ENCODE assay signal across 8 cellular contexts in genomic region chr5:149549461-149550266, GRCh38. TPM values are rescaled to one million over a fixed set of nuclear protein-coding genes. Genes with fewer than 3 reads are reported as not detected.
DNase-seq lines count a peak whose midpoint lies in the region; ATAC-seq, FAIRE-seq and TF ChIP-seq lines count a peak whose summit lies in the region.

No MANE protein-coding gene starts in this region.

- SMC1A ChIA-PET in GM12878 (lab: Charles Lee; ENCODE audit: uncharacterized antibody, unreplicated experiment): interaction anchor here (0.8 to 2.2 kb wide), 17 partner anchors 10 to 451 kb away, joined by 3 to 11 read pairs (median 4); partner anchors contain the start of genes HMGXB3, PCYOX1L and TIGD6

- no peak for TF ChIP-seq RAD21 in Ishikawa (IDR thresholded peaks at IDR 0.05; ENCODE audit: low read depth)
- TF ChIP-seq RAD21 in GM12878 (IDR thresholded peaks at IDR 0.05; ENCODE audit: insufficient read depth, low read depth, low read length): no peak

- H3K9me3 ChIP-seq in CD8-positive, alpha-beta memory T cell (ENCODE audit: low read length): no peaks in the 10 kb centered on the region
- H3K9me3 ChIP-seq in SK-N-MC (ENCODE audit: low read depth, low read length) (no peaks in the 10 kb centered on the region), GM12878 (replicated peaks; ENCODE audit: control insufficient read depth, insufficient read depth, low read length) (no peaks in the 10 kb centered on the region), keratinocyte (ENCODE audit: control insufficient read depth, low read depth, low read length) (no peaks in the 10 kb centered on the region)

- TF ChIP-seq CTCF in GM12878 (IDR thresholded peaks at IDR 0.05 in 2 of 3, conservative IDR thresholded peaks at IDR 0.05 in 1 of 3; ENCODE audit: control insufficient read depth in 2 of 3, extremely low read depth in 1 of 3, insufficient read depth in 1 of 3, low read depth in 3 of 3, low read length in 3 of 3) (no peak), keratinocyte (optimal IDR thresholded peaks at IDR 0.05 in 1 of 3, IDR thresholded peaks at IDR 0.05 in 1 of 3, conservative IDR thresholded peaks at IDR 0.05 in 1 of 3; ENCODE audit: extremely low read depth in 1 of 3, insufficient read depth in 2 of 3, low read length in 3 of 3) (no peak)

- no peaks in the 10 kb centered on the region for H3K9me3 Mint-ChIP-seq in CD8-positive, alpha-beta memory T cell

- peaks cover 0 to 2% of the 10 kb centered on the region in 2 donors for H3K27me3 Mint-ChIP-seq in CD8-positive, alpha-beta memory T cell

- peaks cover 7 to 64% (median 8%) of the 10 kb centered on the region in 3 donors for H3K36me3 Mint-ChIP-seq in CD8-positive, alpha-beta memory T cell

- peak overlapping the region; percentile 95 to 100 (median 99) for H3K27ac Mint-ChIP-seq in CD8-positive, alpha-beta memory T cell

- H3K36me3 ChIP-seq in CD8-positive, alpha-beta memory T cell (ENCODE audit: insufficient read depth, low read length): peaks cover 5% of the 10 kb centered on the region
- peaks cover 58% of the 10 kb centered on the region for H3K36me3 ChIP-seq in SK-N-MC (ENCODE audit: insufficient read depth, low read length)
- H3K36me3 ChIP-seq in GM12878 (ENCODE audit: control insufficient read depth in 2 of 2, insufficient read depth in 2 of 2, low read length in 1 of 2): peaks cover 5 to 8% of the 10 kb centered on the region in 2 experiments; a peak in 3 of 4 replicates
- peaks cover 11 to 45% of the 10 kb centered on the region in 2 experiments for H3K36me3 ChIP-seq in keratinocyte (ENCODE audit: control insufficient read depth in 2 of 2, extremely low read depth in 1 of 2, insufficient read depth in 2 of 2, low read length in 2 of 2)

- peaks cover 36 to 60% (median 54%) of the 10 kb centered on the region in 3 donors for H3K4me1 Mint-ChIP-seq in CD8-positive, alpha-beta memory T cell

- RAD21 ChIA-PET in GM12878 (lab: Charles Lee; ENCODE audit: unreplicated experiment): interaction anchor here (0.9 to 1.7 kb wide), 5 partner anchors 10 to 205 kb away, joined by 3 to 10 read pairs (median 4); partner anchors contain the start of genes GRPEL2 and PCYOX1L

- H4K20me1 ChIP-seq in GM12878 (ENCODE audit: control insufficient read depth, insufficient read depth) (no peaks in the 10 kb centered on the region), keratinocyte (ENCODE audit: control insufficient read depth, extremely low read depth, insufficient read depth, low read length) (peaks cover 5% of the 10 kb centered on the region)

- dilution Hi-C loops in keratinocyte (cut with MboI; ENCODE audit: extremely low pct_ligation_motif_present, low sequenced_read_pairs): no loop called here

- in situ Hi-C loops in GM12878 (cut with MboI): loop anchor here (5.0 kb wide), 1 partner anchor 177 kb away; no protein-coding TSS in a partner anchor

- intact Hi-C loops in GM12878 (cut with micrococcal nuclease; ENCODE audit: unreplicated experiment): loop anchor here (2.0 kb wide), 1 partner anchor 205 kb away; the partner anchor contains the start of gene GRPEL2

- H3K4me2 ChIP-seq in GM12878 (ENCODE audit: control insufficient read depth, insufficient read depth) (peak overlapping the region; percentile 76), keratinocyte (ENCODE audit: control insufficient read depth, extremely low read depth, insufficient read depth, low read depth, low read length) (peak overlapping the region; percentile 98)

- H3K4me3 Mint-ChIP-seq in CD8-positive, alpha-beta memory T cell: peak overlapping the region; percentile 95 to 99 (median 99)

- FAIRE-seq in GM12878 (lab: Jason Lieb, UNC): peak; percentile 73
- FAIRE-seq in keratinocyte (lab: Jason Lieb, UNC): no peak

- peak; percentile 60; the same call in 1 of the 2 replicates for TF ChIP-seq POLR2A in GM12878 (IDR thresholded peaks at IDR 0.05; ENCODE audit: low read depth, low read length)

- POLR2A ChIA-PET in CD8-positive, alpha-beta memory T cell (lab: Charles Lee): interaction anchor here (0.5 to 2.6 kb wide), 2 partner anchors 31 to 192 kb away, joined by 3 to 10 read pairs; partner anchors contain the start of gene PCYOX1L
- POLR2A ChIA-PET in GM12878 (lab: Charles Lee): interaction anchor here (0.6 to 3.5 kb wide), 8 partner anchors 8 to 211 kb away, joined by 3 to 22 read pairs (median 3); partner anchors contain the start of gene GRPEL2

- H3K27me3 ChIP-seq in CD8-positive, alpha-beta memory T cell (ENCODE audit: insufficient read depth, low read length, poor library complexity, severe bottlenecking): no peaks in the 10 kb centered on the region
- H3K27me3 ChIP-seq in GM12878 (replicated peaks in 1 of 2; ENCODE audit: control insufficient read depth in 2 of 2, insufficient read depth in 2 of 2, low read length in 1 of 2): no peaks in the 10 kb centered on the region
- H3K27me3 ChIP-seq in keratinocyte (ENCODE audit: control insufficient read depth, extremely low read depth, insufficient read depth, low read length): no peaks in the 10 kb centered on the region

- peak; percentile 38 for ATAC-seq in GM19438 (IDR thresholded peaks at IDR 0.05; ENCODE audit: low read depth, unreplicated experiment)
- ATAC-seq in GM12878: peak; percentile 62
- ATAC-seq in HG03025 (IDR thresholded peaks at IDR 0.05; ENCODE audit: low FRiP score, unreplicated experiment): no peak

- peak overlapping the region; percentile 27; the same call in 1 of the 2 replicates for H2AFZ ChIP-seq in GM12878 (ENCODE audit: control insufficient read depth, low read depth, low read length)
- H2AFZ ChIP-seq in keratinocyte (ENCODE audit: control insufficient read depth, low read length): no peak overlapping the region

- H3K9ac ChIP-seq in SK-N-MC (ENCODE audit: insufficient read length): peak overlapping the region; percentile 99
- peak overlapping the region; percentile 100 for H3K9ac ChIP-seq in GM12878 (ENCODE audit: control insufficient read depth, insufficient read depth, low read length)
- peak overlapping the region; percentile 100 for H3K9ac ChIP-seq in keratinocyte (ENCODE audit: control insufficient read depth, extremely low read depth, insufficient read depth, low read length)

- H3K4me3 ChIP-seq in CD8-positive, alpha-beta memory T cell (ENCODE audit: low read length): peak overlapping the region; percentile 95
- H3K4me3 ChIP-seq in SK-N-MC (peak overlapping the region; percentile 88), GM12878 (peak overlapping the region; percentile 82), keratinocyte (ENCODE audit: control insufficient read depth in 2 of 3, extremely low read depth in 1 of 3, insufficient read depth in 2 of 3, low read depth in 1 of 3, low read length in 3 of 3) (peak overlapping the region; percentile 77 to 100 (median 93))

- CTCF ChIA-PET in CD8-positive, alpha-beta memory T cell (lab: Charles Lee): interaction anchor here (0.8 to 3.0 kb wide), 6 partner anchors 9 to 205 kb away, joined by 3 to 13 read pairs (median 4); no protein-coding TSS in a partner anchor
- CTCF ChIA-PET in GM12878 (lab: Yijun Ruan, JAX): interaction anchor here (0.6 to 5.4 kb wide), 11 partner anchors 13 to 232 kb away, joined by 3 to 39 read pairs (median 3); no protein-coding TSS in a partner anchor

- WGBS in GM12878 (ENCODE audit: insufficient coverage, insufficient replicate concordance, low lambda C conversion rate, missing lambda C conversion rate): 2% methylated on average over 25 of the region's 25 CpGs

- peak overlapping the region; percentile 93 for H3K27ac ChIP-seq in CD8-positive, alpha-beta memory T cell (ENCODE audit: low read depth, low read length)
- peak overlapping the region; percentile 88 for H3K27ac ChIP-seq in SK-N-MC
- peak overlapping the region; percentile 100 for H3K27ac ChIP-seq in GM12878 (ENCODE audit: control insufficient read depth, insufficient read depth)
- H3K27ac ChIP-seq in keratinocyte (ENCODE audit: control insufficient read depth, insufficient read depth, low read length): peak overlapping the region; percentile 98

- H3K9me1 ChIP-seq in keratinocyte (ENCODE audit: control insufficient read depth, extremely low read depth, insufficient read depth, low read length): no peaks in the 10 kb centered on the region

- peak; percentile 10 to 57 (median 34) for DNase-seq in CD8-positive, alpha-beta memory T cell
- DNase-seq in SK-N-MC (ENCODE audit: low read depth, low spot score) (no peak), GM12878 (ENCODE audit: low read depth, low spot score) (peak; percentile 32), keratinocyte (ENCODE audit: low read depth, low spot score) (no peak)
- peak; percentile 40 for DNase-seq in stimulated activated CD4-positive, alpha-beta T cell treated with anti-CD3 and anti-CD28 coated beads, Interleukin-15, amount 100 ng/mL, for 24 hours

- H3K79me2 ChIP-seq in GM12878 (ENCODE audit: control insufficient read depth, insufficient read depth, low read length): peaks cover 72% of the 10 kb centered on the region
- peaks cover 69% of the 10 kb centered on the region for H3K79me2 ChIP-seq in keratinocyte (ENCODE audit: control insufficient read depth, insufficient read depth, low read length)

- TF ChIP-seq EP300 in Ishikawa (IDR thresholded peaks at IDR 0.05; ENCODE audit: borderline replicate concordance): no peak
- no peak; a peak in 1 of 4 replicates for TF ChIP-seq EP300 in GM12878 (IDR thresholded peaks at IDR 0.05; ENCODE audit: borderline replicate concordance in 1 of 2, control insufficient read depth in 1 of 2, low read depth in 2 of 2, low read length in 2 of 2)

- H3K4me1 ChIP-seq in CD8-positive, alpha-beta memory T cell (ENCODE audit: insufficient read depth, low read length): peaks cover 39% of the 10 kb centered on the region
- H3K4me1 ChIP-seq in GM12878 (ENCODE audit: control insufficient read depth, insufficient read depth, low read length) (no peaks in the 10 kb centered on the region; the same call in 1 of the 2 replicates), keratinocyte (ENCODE audit: control insufficient read depth, extremely low read depth, insufficient read depth, low read length) (peaks cover 39% of the 10 kb centered on the region)

- BruUV-seq in GM12878 (replicated peaks; lab: Mats Ljungman, UMichigan): no TSS peak

RNA-seq across cellular contexts. Expression of gene CSNK1A1, which starts 1.6 kb away (rescaled TPM):
- total RNA-seq in CD8-positive, alpha-beta memory T cell: 100 to 1,000 TPM; 177 to 187 TPM
- 118 TPM for polyA plus RNA-seq in CD8-positive, alpha-beta memory T cell
- 312 and 318 TPM in 2 replicates for total RNA-seq in GM12878 (2013; cell fraction: nucleolus; rRNA removed)
- total RNA-seq in GM12878 (2014; rRNA removed) (146 and 155 TPM in 2 replicates), GM12878 (2014; rRNA removed; fragmentation: Illumina TruSeq; extraction: Trizol) (126 and 134 TPM in 2 replicates), GM12878 (2021) (138 and 143 TPM in 2 replicates)
- 53.0 TPM for polyA plus RNA-seq in GM12878 (2011; ENCODE audit: low read depth)
- polyA plus RNA-seq in GM12878 (2011; rRNA removed) (132 and 184 TPM in 2 replicates), GM12878 (2014; fragmentation: Illumina TruSeq; extraction: Trizol) (107 and 127 TPM in 2 replicates), GM12878 (2014; fragmentation: Nextera tagmentation; extraction: Ambion mirVana) (10 to 100 TPM; 53.3 to 62.0 TPM), GM12878 (2014; rRNA removed) (104 and 106 TPM in 2 replicates), GM12878 (2016; fragmentation: Nextera tagmentation; extraction: Ambion mirVana) (100 to 1,000 TPM; 134 to 147 TPM), keratinocyte (195 to 289 TPM (median 265 TPM) in 3 replicates)
- polyA plus RNA-seq in GM12878 (2011; cell fraction: cytosol; rRNA removed): 61.7 and 81.7 TPM in 2 replicates
- 69.8 and 72.5 TPM in 2 replicates for polyA plus RNA-seq in GM12878 (2011; cell fraction: nucleus; rRNA removed)
- 54.7 and 73.9 TPM in 2 replicates for polyA plus RNA-seq in GM12878 (2012)
- 169 and 189 TPM in 2 replicates for polyA minus RNA-seq in GM12878 (2011; rRNA and poly(A)+ RNA removed)
- 61.2 and 75.4 TPM in 2 replicates for polyA minus RNA-seq in GM12878 (2011; cell fraction: cytosol; rRNA and poly(A)+ RNA removed)
- polyA minus RNA-seq in GM12878 (2011; cell fraction: nucleus; rRNA and poly(A)+ RNA removed): 80.2 and 126 TPM in 2 replicates
- polyA plus RNA-seq in keratinocyte (2011; ENCODE audit: low read depth): 951 TPM
- 163 and 296 TPM in 2 replicates for polyA plus RNA-seq in keratinocyte (2011; cell fraction: cytosol; rRNA removed)
- 204 and 245 TPM in 2 replicates for polyA plus RNA-seq in keratinocyte (2011; cell fraction: nucleus; rRNA removed)
- 203 and 302 TPM in 2 replicates for polyA plus RNA-seq in keratinocyte (2012; ENCODE audit: low replicate concordance)
- 139 to 440 TPM (median 413 TPM) in 3 replicates for polyA minus RNA-seq in keratinocyte
- 372 TPM for polyA minus RNA-seq in keratinocyte (2011; cell fraction: cytosol; rRNA and poly(A)+ RNA removed)
- 205 and 376 TPM in 2 replicates for polyA minus RNA-seq in keratinocyte (2011; cell fraction: nucleus; rRNA and poly(A)+ RNA removed)

RNA-seq across cellular contexts. Expression of gene ARHGEF37, which starts 31.6 kb away (rescaled TPM):
- total RNA-seq in CD8-positive, alpha-beta memory T cell: under 1 TPM; 0.13 to 0.53 TPM
- not detected for polyA plus RNA-seq in CD8-positive, alpha-beta memory T cell
- total RNA-seq in GM12878 (2013; cell fraction: nucleolus; rRNA removed): 0.17 and 0.32 TPM in 2 replicates
- total RNA-seq in GM12878 (2014; rRNA removed) (0.49 and 0.62 TPM in 2 replicates), GM12878 (2014; rRNA removed; fragmentation: Illumina TruSeq; extraction: Trizol) (0.85 and 0.97 TPM in 2 replicates), GM12878 (2021) (1.1 and 1.2 TPM in 2 replicates)
- polyA plus RNA-seq in GM12878 (2011; ENCODE audit: low read depth): 0.05 TPM
- polyA plus RNA-seq in GM12878 (2011; rRNA removed) (0.29 and 0.52 TPM in 2 replicates), GM12878 (2014; fragmentation: Illumina TruSeq; extraction: Trizol) (0.60 and 0.65 TPM in 2 replicates), GM12878 (2014; fragmentation: Nextera tagmentation; extraction: Ambion mirVana) (under 1 TPM; 0.16 to 0.23 TPM), GM12878 (2014; rRNA removed) (0.58 and 0.63 TPM in 2 replicates), GM12878 (2016; fragmentation: Nextera tagmentation; extraction: Ambion mirVana) (1 to 10 TPM in 1 of 2 experiments, under 1 TPM in 1; 0.78 to 1.1 TPM), keratinocyte (4.1 to 25.0 TPM (median 8.7 TPM) in 3 replicates)
- 0.10 and 0.17 TPM in 2 replicates for polyA plus RNA-seq in GM12878 (2011; cell fraction: cytosol; rRNA removed)
- 0.36 and 0.44 TPM in 2 replicates for polyA plus RNA-seq in GM12878 (2011; cell fraction: nucleus; rRNA removed)
- 0.20 and 0.48 TPM in 2 replicates for polyA plus RNA-seq in GM12878 (2012)
- polyA minus RNA-seq in GM12878 (2011; rRNA and poly(A)+ RNA removed): 0.07 and 0.15 TPM in 2 replicates
- not detected in 2 replicates for polyA minus RNA-seq in GM12878 (2011; cell fraction: cytosol; rRNA and poly(A)+ RNA removed)
- 0.10 and 0.24 TPM in 2 replicates for polyA minus RNA-seq in GM12878 (2011; cell fraction: nucleus; rRNA and poly(A)+ RNA removed)
- 19.3 TPM for polyA plus RNA-seq in keratinocyte (2011; ENCODE audit: low read depth)
- polyA plus RNA-seq in keratinocyte (2011; cell fraction: cytosol; rRNA removed): 7.9 and 8.8 TPM in 2 replicates
- 22.3 and 22.9 TPM in 2 replicates for polyA plus RNA-seq in keratinocyte (2011; cell fraction: nucleus; rRNA removed)
- polyA plus RNA-seq in keratinocyte (2012; ENCODE audit: low replicate concordance): 5.7 and 29.3 TPM in 2 replicates
- polyA minus RNA-seq in keratinocyte: 6.6 to 21.9 TPM (median 11.9 TPM) in 3 replicates
- 6.9 TPM for polyA minus RNA-seq in keratinocyte (2011; cell fraction: cytosol; rRNA and poly(A)+ RNA removed)
- polyA minus RNA-seq in keratinocyte (2011; cell fraction: nucleus; rRNA and poly(A)+ RNA removed): 15.3 and 18.8 TPM in 2 replicates

Comparison
In these comparisons a context has a peak if more than half of its experiments do, and no peak if none do; other contexts are left out.
1. DNase-seq: peak in CD8-positive, alpha-beta memory T cell (5 of 5), GM12878 (single experiment) and stimulated activated CD4-positive, alpha-beta T cell treated with anti-CD3 and anti-CD28 coated beads, Interleukin-15, amount 100 ng/mL, for 24 hours (single experiment); none in SK-N-MC (single experiment) and keratinocyte (single experiment).
2. Peak in every context shown above with its lines, with median percentiles within 50 percentile points of each other: H3K27ac ChIP-seq, H3K4me3 ChIP-seq and H3K9ac ChIP-seq.